ENCODE assay signal across 13 cellular contexts in the genomic region with DNA sequence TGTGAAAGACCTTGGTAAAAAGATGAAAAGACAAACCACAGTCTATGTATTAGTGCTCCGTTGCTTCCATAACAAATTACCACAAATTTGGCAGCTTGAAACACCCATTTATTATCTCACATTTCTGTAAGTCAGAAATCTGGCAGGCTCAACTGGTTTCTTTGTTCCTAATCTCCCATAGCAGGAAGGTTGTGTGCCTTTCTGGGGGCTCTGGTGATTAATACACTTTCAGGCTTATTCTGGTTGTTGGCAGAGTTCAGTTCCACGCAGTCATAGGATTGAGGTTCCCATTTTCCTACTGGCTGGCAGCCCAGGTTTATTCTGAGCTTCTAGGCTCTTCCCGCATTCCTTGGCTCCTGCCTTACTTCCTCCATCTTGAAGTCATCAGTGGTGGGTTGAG.
DNase-seq lines count a peak whose midpoint lies in the region; ATAC-seq, FAIRE-seq and TF ChIP-seq lines count a peak whose summit lies in the region.
"Had no signal": no experiment of that assay in that cellular context is flagged by ENCODE, and none has a peak within 500 bp of the region (broad histone marks: within the 10 kb centered on the region; RNA-seq: fewer than 3 reads in every experiment).

No MANE protein-coding gene starts in this region.

- 36 to 43% methylated on average over 3 of the region's 3 CpGs for WGBS in body of pancreas, 2 donors
- 33 to 37% methylated on average over 3 of the region's 3 CpGs for WGBS in heart right ventricle, 2 donors

- no peak for FAIRE-seq in urothelium cell line (lab: Jason Lieb, UNC)
- FAIRE-seq: A549, HepG2 had no signal

- POLR2A ChIA-PET in WTC11 (lab: Charles Lee): no interaction called here

- H3K9me3 ChIP-seq in left ventricle myocardium inferior (replicated peaks): peaks cover 19% of the 10 kb centered on the region
- H3K9me3 ChIP-seq in body of pancreas: no peaks in the 10 kb centered on the region
- peaks cover 0 to 22% (median 0%) of the 10 kb centered on the region in 11 donors for H3K9me3 ChIP-seq in heart right ventricle
- H3K9me3 ChIP-seq in Karpas-422 (ENCODE audit: low read length): no peaks in the 10 kb centered on the region

- H3K36me3 Mint-ChIP-seq in WTC11: peaks cover 8% of the 10 kb centered on the region

- no peaks in the 10 kb centered on the region for H4K20me1 ChIP-seq in Karpas-422 (ENCODE audit: insufficient read depth, low read depth, low read length)

- no peak for DNase-seq in Right ventricle myocardium inferior (ENCODE audit: missing footprints)
- no peak for DNase-seq in left ventricle myocardium inferior
- DNase-seq in body of pancreas: peak in 3 of 4 donors; percentile 16 to 53 (median 19)
- DNase-seq in heart right ventricle: no peak
- DNase-seq in urothelium cell line (ENCODE audit: low spot score): peak; percentile 69
- DNase-seq in WTC11 (ENCODE audit: low spot score): no peak
- DNase-seq in Karpas-422: no peak
- DNase-seq: activated CD8-positive, alpha-beta memory T cell treated with anti-CD3 and anti-CD28 coated beads, Interleukin-2, amount 10 ng/mL, durations not matched to agents 7 days and 5 days; NCI-H1930; stimulated activated naive B cell treated with anti-CD40 and anti-IgM and Interleukin-4, amounts not matched to agents 10 μg/mL and 1 μg/mL and 100 μg/mL, for 72 hours had no signal

- intact Hi-C loops in Right ventricle myocardium inferior (cut with DNase I) (no loop called here), left ventricle myocardium inferior (cut with micrococcal nuclease) (no loop called here), body of pancreas (cut with DNase I) (no loop called here), heart right ventricle (cut with DNase I) (no loop called here)

- H3K9me3 Mint-ChIP-seq in WTC11: peaks cover 13% of the 10 kb centered on the region

- TF ChIP-seq CTCF in left ventricle myocardium inferior (IDR thresholded peaks at IDR 0.05; ENCODE audit: borderline replicate concordance): no peak
- TF ChIP-seq CTCF in body of pancreas (IDR thresholded peaks at IDR 0.05): no peak
- TF ChIP-seq CTCF in heart right ventricle (IDR thresholded peaks at IDR 0.05): no peak
- TF ChIP-seq CTCF in WTC11 (IDR thresholded peaks at IDR 0.05): no peak

- H2AFZ ChIP-seq in Karpas-422 (ENCODE audit: low read length): no peak overlapping the region

- no peak for TF ChIP-seq POLR2A in body of pancreas (IDR thresholded peaks at IDR 0.05)

- no peaks in the 10 kb centered on the region for H3K79me2 ChIP-seq in Karpas-422 (ENCODE audit: low read length)

- CTCF ChIA-PET in WTC11 (lab: Charles Lee): interaction anchor here (1.1 kb wide), 1 partner anchor 34 kb away, joined by 3 read pairs; no protein-coding TSS in a partner anchor

- H3K27ac ChIP-seq in left ventricle myocardium inferior (replicated peaks): no peak overlapping the region
- H3K27ac ChIP-seq in body of pancreas: peak overlapping the region in 1 of 4 donors; percentile 42
- peak overlapping the region in 1 of 10 donors; percentile 46 for H3K27ac ChIP-seq in heart right ventricle
- no peak overlapping the region for H3K27ac ChIP-seq in Karpas-422 (ENCODE audit: low read length)
- H3K27ac ChIP-seq: A549 had no signal

- H3K4me2 ChIP-seq in Karpas-422 (ENCODE audit: low read depth, low read length, poor library complexity, severe bottlenecking): no peak overlapping the region
- H3K4me2 ChIP-seq: A549 had no signal

- no peak overlapping the region for H3K9ac ChIP-seq in Karpas-422 (ENCODE audit: low read length)

- no peak overlapping the region for H3K4me3 Mint-ChIP-seq in WTC11
- H3K4me3 Mint-ChIP-seq: activated CD8-positive, alpha-beta memory T cell treated with anti-CD3 and anti-CD28 coated beads, Interleukin-2, amount 10 ng/mL, durations not matched to agents 7 days and 5 days; stimulated activated naive B cell treated with anti-CD40 and anti-IgM and Interleukin-4, amounts not matched to agents 10 μg/mL and 1 μg/mL and 100 μg/mL, for 72 hours had no signal

- H3K27me3 Mint-ChIP-seq in WTC11 (ENCODE audit: low read depth): no peaks in the 10 kb centered on the region

- no peaks in the 10 kb centered on the region for H3K9me2 ChIP-seq in Karpas-422 (replicated peaks; ENCODE audit: insufficient read depth, low read length)

- no peak overlapping the region; the same call in 1 of the 2 replicates for H3K27ac Mint-ChIP-seq in WTC11
- H3K27ac Mint-ChIP-seq: activated CD8-positive, alpha-beta memory T cell treated with anti-CD3 and anti-CD28 coated beads, Interleukin-2, amount 10 ng/mL, durations not matched to agents 7 days and 5 days; stimulated activated naive B cell treated with anti-CD40 and anti-IgM and Interleukin-4, amounts not matched to agents 10 μg/mL and 1 μg/mL and 100 μg/mL, for 72 hours had no signal

- H3K36me3 ChIP-seq in left ventricle myocardium inferior (no peaks in the 10 kb centered on the region), body of pancreas (replicated peaks in 1 of 2; ENCODE audit: insufficient read depth in 1 of 2, low read depth in 2 of 2) (no peaks in the 10 kb centered on the region), heart right ventricle (no peaks in the 10 kb centered on the region), Karpas-422 (ENCODE audit: insufficient read depth, low read length) (no peaks in the 10 kb centered on the region)

- peak; percentile 57 for ATAC-seq in Right ventricle myocardium inferior
- ATAC-seq in body of pancreas: peak; percentile 71
- ATAC-seq in heart right ventricle: peak in 6 of 8 donors; percentile 48 to 68 (median 56)
- no peak for ATAC-seq in WTC11
- ATAC-seq in GM18873 (IDR thresholded peaks at IDR 0.05; ENCODE audit: low FRiP score, unreplicated experiment): no peak
- ATAC-seq: A549; activated CD8-positive, alpha-beta memory T cell treated with anti-CD3 and anti-CD28 coated beads, Interleukin-2, amount 10 ng/mL, durations not matched to agents 7 days and 5 days; HepG2; stimulated activated naive B cell treated with anti-CD40 and anti-IgM and Interleukin-4, amounts not matched to agents 10 μg/mL and 1 μg/mL and 100 μg/mL, for 72 hours had no signal

- H3K4me1 ChIP-seq in left ventricle myocardium inferior (no peaks in the 10 kb centered on the region), body of pancreas (peaks cover 8% of the 10 kb centered on the region), heart right ventricle (peaks cover 0 to 26% (median 0%) of the 10 kb centered on the region in 9 donors), Karpas-422 (ENCODE audit: low read length) (peaks cover 5% of the 10 kb centered on the region)

- H3K27me3 ChIP-seq in left ventricle myocardium inferior (ENCODE audit: low read depth) (no peaks in the 10 kb centered on the region), body of pancreas (no peaks in the 10 kb centered on the region), heart right ventricle (no peaks in the 10 kb centered on the region), Karpas-422 (ENCODE audit: low read length) (no peaks in the 10 kb centered on the region)

- H3K4me1 Mint-ChIP-seq in WTC11: peaks cover 5% of the 10 kb centered on the region

- H3K4me3 ChIP-seq in left ventricle myocardium inferior (no peak overlapping the region), body of pancreas (no peak overlapping the region), heart right ventricle (no peak overlapping the region), Karpas-422 (ENCODE audit: low read length) (no peak overlapping the region)
- H3K4me3 ChIP-seq: A549 had no signal

TF ChIP-seq in WTC11, 78 proteins besides CTCF, POLR2A, EP300 and RAD21 (continues in another document):
- TF ChIP-seq SP1 (CRISPR knock-in tag; conservative IDR thresholded peaks at IDR 0.05) (no peak), PRRX2 (CRISPR knock-in tag; IDR thresholded peaks at IDR 0.05) (no peak), ZNF396 (CRISPR knock-in tag; IDR thresholded peaks at IDR 0.05; ENCODE audit: borderline replicate concordance) (no peak), MXD4 (CRISPR knock-in tag; IDR thresholded peaks at IDR 0.05; ENCODE audit: borderline replicate concordance) (no peak), HMGA2 (CRISPR knock-in tag; IDR thresholded peaks at IDR 0.05) (no peak), ZNF121 (CRISPR knock-in tag; IDR thresholded peaks at IDR 0.05) (no peak), RELA (CRISPR knock-in tag; IDR thresholded peaks at IDR 0.05; ENCODE audit: borderline replicate concordance) (no peak)
- TF ChIP-seq, protein P1, sequence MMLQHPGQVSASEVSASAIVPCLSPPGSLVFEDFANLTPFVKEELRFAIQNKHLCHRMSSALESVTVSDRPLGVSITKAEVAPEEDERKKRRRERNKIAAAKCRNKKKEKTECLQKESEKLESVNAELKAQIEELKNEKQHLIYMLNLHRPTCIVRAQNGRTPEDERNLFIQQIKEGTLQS (CRISPR knock-in tag; conservative IDR thresholded peaks at IDR 0.05): no peak
- TF ChIP-seq, protein P2, sequence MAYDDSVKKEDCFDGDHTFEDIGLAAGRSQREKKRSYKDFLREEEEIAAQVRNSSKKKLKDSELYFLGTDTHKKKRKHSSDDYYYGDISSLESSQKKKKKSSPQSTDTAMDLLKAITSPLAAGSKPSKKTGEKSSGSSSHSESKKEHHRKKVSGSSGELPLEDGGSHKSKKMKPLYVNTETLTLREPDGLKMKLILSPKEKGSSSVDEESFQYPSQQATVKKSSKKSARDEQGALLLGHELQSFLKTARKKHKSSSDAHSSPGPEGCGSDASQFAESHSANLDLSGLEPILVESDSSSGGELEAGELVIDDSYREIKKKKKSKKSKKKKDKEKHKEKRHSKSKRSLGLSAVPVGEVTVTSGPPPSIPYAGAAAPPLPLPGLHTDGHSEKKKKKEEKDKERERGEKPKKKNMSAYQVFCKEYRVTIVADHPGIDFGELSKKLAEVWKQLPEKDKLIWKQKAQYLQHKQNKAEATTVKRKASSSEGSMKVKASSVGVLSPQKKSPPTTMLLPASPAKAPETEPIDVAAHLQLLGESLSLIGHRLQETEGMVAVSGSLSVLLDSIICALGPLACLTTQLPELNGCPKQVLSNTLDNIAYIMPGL (CRISPR knock-in tag; IDR thresholded peaks at IDR 0.05): no peak

Comparison
In these comparisons a context has a peak if more than half of its experiments do, and no peak if none do; other contexts are left out.
1. ATAC-seq: peak in Right ventricle myocardium inferior (single experiment), body of pancreas (single experiment) and heart right ventricle (6 of 8); none in WTC11 (single experiment) and GM18873 (single experiment).
2. DNase-seq: peak in body of pancreas (3 of 4) and urothelium cell line (single experiment); none in Right ventricle myocardium inferior (single experiment), left ventricle myocardium inferior (single experiment), heart right ventricle (0 of 2), WTC11 (single experiment) and Karpas-422 (single experiment).